1 cellular context compared by ENCODE assay signal in the genomic region with DNA sequence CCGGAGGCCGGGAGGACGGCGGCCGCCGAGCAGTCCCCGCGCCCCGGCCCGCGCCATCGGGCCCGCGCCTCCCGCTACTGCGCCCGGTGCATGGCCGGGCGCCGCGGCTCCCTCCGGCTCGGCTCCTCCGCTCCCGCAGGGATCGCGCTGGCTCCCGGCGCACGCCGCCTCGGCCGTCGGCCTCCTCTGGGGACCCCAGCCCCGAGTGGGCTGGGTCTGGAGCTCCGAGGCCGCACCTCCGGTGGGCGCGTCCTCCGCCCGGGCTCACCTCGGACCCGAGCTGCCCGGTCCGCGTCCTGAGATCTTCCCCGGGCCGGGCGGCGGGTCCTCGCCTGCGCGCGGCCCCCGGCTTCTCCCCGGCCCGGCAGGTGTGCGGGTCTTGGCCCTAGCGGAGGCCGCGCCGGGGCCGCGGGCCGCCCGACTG.
TF ChIP-seq lines count a peak whose summit lies in the region.

No MANE protein-coding gene starts in this region.

TF ChIP-seq in A549, 52 proteins besides CTCF, POLR2A, EP300 and RAD21 (continued from another document):
- TF ChIP-seq REST (IDR thresholded peaks at IDR 0.05) (no peak), POLR2AphosphoS2 (conservative IDR thresholded peaks at IDR 0.05; ENCODE audit: low read length) (no peak), TP53 (CRISPR knock-in tag; IDR thresholded peaks at IDR 0.05) (no peak)
TF ChIP-seq in A549: peak in this region for 0.
